ENCODE assay signal across 8 cellular contexts in genomic region chrX:7088968-7089615, GRCh38. TPM values are rescaled to one million over a fixed set of nuclear protein-coding genes. Genes with fewer than 3 reads are reported as not detected.
A peak's percentile ranks its signal among the peaks of the same experiment; 100 is the strongest.
DNase-seq lines count a peak whose midpoint lies in the region; ATAC-seq and TF ChIP-seq lines count a peak whose summit lies in the region.

No MANE protein-coding gene starts in this region.

- no peaks in the 10 kb centered on the region for H3K27me3 ChIP-seq in spleen (replicated peaks in 1 of 7)

- no peaks in the 10 kb centered on the region for H3K9me3 Mint-ChIP-seq in activated CD4-positive, alpha-beta memory T cell treated with anti-CD3 and anti-CD28 coated beads for 36 hours
- no peaks in the 10 kb centered on the region for H3K9me3 Mint-ChIP-seq in activated CD4-positive, alpha-beta memory T cell treated with anti-CD3 and anti-CD28 coated beads, Interleukin-2, amount 10 ng/mL, durations not matched to agents 7 days and 5 days
- H3K9me3 Mint-ChIP-seq in activated T-helper 2 cell treated with anti-CD3 and anti-CD28 coated beads, Interferon-gamma antibody, Interleukin-2, Interleukin-4, amounts not matched to agents 10 μg/mL and 5 μg/mL and 100 μg/mL, durations not matched to agents 14 hours and 24 hours and 36 hours = no peaks in the 10 kb centered on the region

- peak in 8 of 11 experiments; percentile 14 to 48 (median 38) for TF ChIP-seq CTCF in spleen (IDR thresholded peaks at IDR 0.05 in 8 of 11, conservative IDR thresholded peaks at IDR 0.05 in 3 of 11)

- WGBS in spleen, 5 donors = 56 to 81% (median 72%) methylated on average over 8 of the region's 8 CpGs

- POLR2A ChIA-PET in activated CD4-positive, alpha-beta memory T cell treated with anti-CD3 and anti-CD28 coated beads for 36 hours (lab: Charles Lee) = no interaction called here
- POLR2A ChIA-PET in activated CD4-positive, alpha-beta memory T cell treated with anti-CD3 and anti-CD28 coated beads, Interleukin-2, amount 10 ng/mL, durations not matched to agents 7 days and 5 days (lab: Charles Lee) = no interaction called here

- no peak overlapping the region for H3K4me3 ChIP-seq in spleen

- CTCF ChIA-PET in activated CD4-positive, alpha-beta memory T cell treated with anti-CD3 and anti-CD28 coated beads for 36 hours (lab: Charles Lee) = no interaction called here
- CTCF ChIA-PET in activated CD4-positive, alpha-beta memory T cell treated with anti-CD3 and anti-CD28 coated beads, Interleukin-2, amount 10 ng/mL, durations not matched to agents 7 days and 5 days (lab: Charles Lee) = no interaction called here

- peak; percentile 41 for DNase-seq in activated CD4-positive, alpha-beta memory T cell treated with anti-CD3 and anti-CD28 coated beads for 36 hours
- DNase-seq in activated CD4-positive, alpha-beta memory T cell treated with anti-CD3 and anti-CD28 coated beads, Interleukin-2, amount 10 ng/mL, durations not matched to agents 7 days and 5 days = no peak
- peak; percentile 38 to 48 for DNase-seq in activated T-cell treated with anti-CD3 and anti-CD28 coated beads, Interleukin-2, amount 50 U/mL, for 48 hours
- DNase-seq in spleen (peak; percentile 84), cerebellar cortex (ENCODE audit: low spot score) (no peak), NCI-H524 treated with DMSO at 0.1 percent for 48 hours (lab: John Stamatoyannopoulos, UW) (no peak)
- no peak for DNase-seq in activated T-helper 2 cell treated with anti-CD3 and anti-CD28 coated beads, Interferon-gamma antibody, Interleukin-2, Interleukin-4, amounts not matched to agents 10 μg/mL and 5 μg/mL and 100 μg/mL, durations not matched to agents 14 hours and 24 hours and 36 hours (ENCODE audit: low spot score)

- no peaks in the 10 kb centered on the region for H3K36me3 Mint-ChIP-seq in activated CD4-positive, alpha-beta memory T cell treated with anti-CD3 and anti-CD28 coated beads for 36 hours
- H3K36me3 Mint-ChIP-seq in activated CD4-positive, alpha-beta memory T cell treated with anti-CD3 and anti-CD28 coated beads, Interleukin-2, amount 10 ng/mL, durations not matched to agents 7 days and 5 days (ENCODE audit: low read depth) = peaks cover 2% of the 10 kb centered on the region
- peaks cover 7% of the 10 kb centered on the region for H3K36me3 Mint-ChIP-seq in activated T-helper 2 cell treated with anti-CD3 and anti-CD28 coated beads, Interferon-gamma antibody, Interleukin-2, Interleukin-4, amounts not matched to agents 10 μg/mL and 5 μg/mL and 100 μg/mL, durations not matched to agents 14 hours and 24 hours and 36 hours (ENCODE audit: low read depth)

- peak; percentile 53 for ATAC-seq in HG03342 (IDR thresholded peaks at IDR 0.05; ENCODE audit: unreplicated experiment)

- no peak overlapping the region for H3K27ac Mint-ChIP-seq in activated CD4-positive, alpha-beta memory T cell treated with anti-CD3 and anti-CD28 coated beads for 36 hours
- H3K27ac Mint-ChIP-seq in activated CD4-positive, alpha-beta memory T cell treated with anti-CD3 and anti-CD28 coated beads, Interleukin-2, amount 10 ng/mL, durations not matched to agents 7 days and 5 days = no peak overlapping the region
- H3K27ac Mint-ChIP-seq in activated T-helper 2 cell treated with anti-CD3 and anti-CD28 coated beads, Interferon-gamma antibody, Interleukin-2, Interleukin-4, amounts not matched to agents 10 μg/mL and 5 μg/mL and 100 μg/mL, durations not matched to agents 14 hours and 24 hours and 36 hours = no peak overlapping the region

- TF ChIP-seq POLR2A in spleen (IDR thresholded peaks at IDR 0.05) = no peak

- H3K27me3 Mint-ChIP-seq in activated CD4-positive, alpha-beta memory T cell treated with anti-CD3 and anti-CD28 coated beads for 36 hours = no peaks in the 10 kb centered on the region
- H3K27me3 Mint-ChIP-seq in activated CD4-positive, alpha-beta memory T cell treated with anti-CD3 and anti-CD28 coated beads, Interleukin-2, amount 10 ng/mL, durations not matched to agents 7 days and 5 days = no peaks in the 10 kb centered on the region
- H3K27me3 Mint-ChIP-seq in activated T-helper 2 cell treated with anti-CD3 and anti-CD28 coated beads, Interferon-gamma antibody, Interleukin-2, Interleukin-4, amounts not matched to agents 10 μg/mL and 5 μg/mL and 100 μg/mL, durations not matched to agents 14 hours and 24 hours and 36 hours (ENCODE audit: low read depth) = no peaks in the 10 kb centered on the region

- H3K36me3 ChIP-seq in spleen = no peaks in the 10 kb centered on the region

- H3K27ac ChIP-seq in spleen = peak overlapping the region in 1 of 8 donors; percentile 1

- no peaks in the 10 kb centered on the region for H3K9me3 ChIP-seq in spleen

- H3K4me1 Mint-ChIP-seq in activated CD4-positive, alpha-beta memory T cell treated with anti-CD3 and anti-CD28 coated beads for 36 hours (ENCODE audit: low read depth) = peaks cover 35% of the 10 kb centered on the region
- peaks cover 36% of the 10 kb centered on the region for H3K4me1 Mint-ChIP-seq in activated CD4-positive, alpha-beta memory T cell treated with anti-CD3 and anti-CD28 coated beads, Interleukin-2, amount 10 ng/mL, durations not matched to agents 7 days and 5 days
- peaks cover 45% of the 10 kb centered on the region for H3K4me1 Mint-ChIP-seq in activated T-helper 2 cell treated with anti-CD3 and anti-CD28 coated beads, Interferon-gamma antibody, Interleukin-2, Interleukin-4, amounts not matched to agents 10 μg/mL and 5 μg/mL and 100 μg/mL, durations not matched to agents 14 hours and 24 hours and 36 hours (ENCODE audit: low read depth)

- H3K4me1 ChIP-seq in spleen = peaks cover 22 to 55% (median 36%) of the 10 kb centered on the region in 6 donors

- intact Hi-C loops in activated CD4-positive, alpha-beta memory T cell treated with anti-CD3 and anti-CD28 coated beads for 36 hours (cut with micrococcal nuclease) = no loop called here
- intact Hi-C loops in spleen (cut with DNase I; ENCODE audit: low total_unique reads) = no loop called here
- intact Hi-C loops in activated T-helper 2 cell treated with anti-CD3 and anti-CD28 coated beads, Interferon-gamma antibody, Interleukin-2, Interleukin-4, amounts not matched to agents 10 μg/mL and 5 μg/mL and 100 μg/mL, durations not matched to agents 14 hours and 24 hours and 36 hours (cut with micrococcal nuclease) = no loop called here

- no peak overlapping the region for H3K4me3 Mint-ChIP-seq in activated CD4-positive, alpha-beta memory T cell treated with anti-CD3 and anti-CD28 coated beads for 36 hours
- H3K4me3 Mint-ChIP-seq in activated CD4-positive, alpha-beta memory T cell treated with anti-CD3 and anti-CD28 coated beads, Interleukin-2, amount 10 ng/mL, durations not matched to agents 7 days and 5 days = no peak overlapping the region
- H3K4me3 Mint-ChIP-seq in activated T-helper 2 cell treated with anti-CD3 and anti-CD28 coated beads, Interferon-gamma antibody, Interleukin-2, Interleukin-4, amounts not matched to agents 10 μg/mL and 5 μg/mL and 100 μg/mL, durations not matched to agents 14 hours and 24 hours and 36 hours (ENCODE audit: low read depth) = no peak overlapping the region

RNA-seq across cellular contexts. Expression of gene STS, which starts 58.4 kb away (rescaled TPM):
- under 1 TPM; 0.73 to 0.81 TPM for total RNA-seq in activated CD4-positive, alpha-beta memory T cell treated with anti-CD3 and anti-CD28 coated beads for 36 hours
- 1 to 10 TPM; 1.2 to 1.3 TPM for total RNA-seq in activated CD4-positive, alpha-beta memory T cell treated with anti-CD3 and anti-CD28 coated beads, Interleukin-2, amount 10 ng/mL, durations not matched to agents 7 days and 5 days
- 10 to 100 TPM in 2 of 7 donors, 1 to 10 TPM in 5; 5.3 to 11.9 (median 8.1) TPM for total RNA-seq in spleen
- polyA plus RNA-seq in spleen = 1 to 10 TPM; 1.3 to 1.8 (median 1.6) TPM
- total RNA-seq in activated T-helper 2 cell treated with anti-CD3 and anti-CD28 coated beads, Interferon-gamma antibody, Interleukin-2, Interleukin-4, amounts not matched to agents 10 μg/mL and 5 μg/mL and 100 μg/mL, durations not matched to agents 14 hours and 24 hours and 36 hours = 0.90 and 1.0 TPM in 2 replicates

RNA-seq across cellular contexts. Expression of gene PUDP, which starts 58.9 kb away (rescaled TPM):
- 10 to 100 TPM; 16.5 to 17.4 TPM for total RNA-seq in activated CD4-positive, alpha-beta memory T cell treated with anti-CD3 and anti-CD28 coated beads for 36 hours
- 10 to 100 TPM; 16.3 to 16.4 TPM for total RNA-seq in activated CD4-positive, alpha-beta memory T cell treated with anti-CD3 and anti-CD28 coated beads, Interleukin-2, amount 10 ng/mL, durations not matched to agents 7 days and 5 days
- total RNA-seq in spleen = 10 to 100 TPM; 19.6 to 27.2 (median 22.0) TPM
- polyA plus RNA-seq in spleen = 10 to 100 TPM in 1 of 3 donors, 1 to 10 TPM in 2; 9.2 to 11.9 (median 9.4) TPM
- total RNA-seq in activated T-helper 2 cell treated with anti-CD3 and anti-CD28 coated beads, Interferon-gamma antibody, Interleukin-2, Interleukin-4, amounts not matched to agents 10 μg/mL and 5 μg/mL and 100 μg/mL, durations not matched to agents 14 hours and 24 hours and 36 hours = 16.3 and 16.7 TPM in 2 replicates

Comparison
In these comparisons a context has a peak if more than half of its experiments do, and no peak if none do; other contexts are left out.
1. DNase-seq: peak in activated CD4-positive, alpha-beta memory T cell treated with anti-CD3 and anti-CD28 coated beads for 36 hours (single experiment), activated T-cell treated with anti-CD3 and anti-CD28 coated beads, Interleukin-2, amount 50 U/mL, for 48 hours (2 of 2) and spleen (single experiment); none in activated CD4-positive, alpha-beta memory T cell treated with anti-CD3 and anti-CD28 coated beads, Interleukin-2, amount 10 ng/mL, durations not matched to agents 7 days and 5 days (single experiment), activated T-helper 2 cell treated with anti-CD3 and anti-CD28 coated beads, Interferon-gamma antibody, Interleukin-2, Interleukin-4, amounts not matched to agents 10 μg/mL and 5 μg/mL and 100 μg/mL, durations not matched to agents 14 hours and 24 hours and 36 hours (single experiment), cerebellar cortex (single experiment) and NCI-H524 treated with DMSO at 0.1 percent for 48 hours (single experiment).